In genomic region chr17:44919885-44920564, GRCh38 we compare ENCODE assay signal across 1 cellular context.
TF ChIP-seq lines count a peak whose summit lies in the region.

No MANE protein-coding gene starts in this region.

TF ChIP-seq in HepG2, 621 proteins besides CTCF, POLR2A, EP300 and RAD21 (continued from another document):
- TF ChIP-seq PCBP1 (IDR thresholded peaks at IDR 0.05; ENCODE audit: borderline replicate concordance, low read depth, low read length) (no peak), MNT (IDR thresholded peaks at IDR 0.05) (no peak), PAF1 (CRISPR knock-in tag; IDR thresholded peaks at IDR 0.05) (no peak), SALL1 (CRISPR knock-in tag; IDR thresholded peaks at IDR 0.05) (peak; percentile 53; the same call in 1 of the 2 replicates), TFDP1 (CRISPR knock-in tag; IDR thresholded peaks at IDR 0.05; ENCODE audit: borderline replicate concordance) (no peak), ATF7 (IDR thresholded peaks at IDR 0.05) (no peak), ATF7 (CRISPR knock-in tag; IDR thresholded peaks at IDR 0.05) (no peak), ZIK1 (CRISPR knock-in tag; IDR thresholded peaks at IDR 0.05; ENCODE audit: borderline replicate concordance, low read depth) (no peak), MAF1 (CRISPR knock-in tag; IDR thresholded peaks at IDR 0.05; ENCODE audit: borderline replicate concordance) (no peak), FOXC1 (CRISPR knock-in tag; IDR thresholded peaks at IDR 0.05; ENCODE audit: borderline replicate concordance) (0 out of 2 replicates have a peak, but pooled peaks have one; percentile 53), KLF15 (CRISPR knock-in tag; IDR thresholded peaks at IDR 0.05; ENCODE audit: borderline replicate concordance) (no peak), ZNF24 (IDR thresholded peaks at IDR 0.05) (no peak), HOXA5 (CRISPR knock-in tag; IDR thresholded peaks at IDR 0.05) (no peak), ZNF746 (CRISPR knock-in tag; IDR thresholded peaks at IDR 0.05) (no peak), ISL2 (CRISPR knock-in tag; IDR thresholded peaks at IDR 0.05) (no peak), AFF4 (CRISPR knock-in tag; IDR thresholded peaks at IDR 0.05) (no peak), ZNF260 (CRISPR knock-in tag; IDR thresholded peaks at IDR 0.05; ENCODE audit: borderline replicate concordance, low read depth) (no peak)
- TF ChIP-seq, protein P1, sequence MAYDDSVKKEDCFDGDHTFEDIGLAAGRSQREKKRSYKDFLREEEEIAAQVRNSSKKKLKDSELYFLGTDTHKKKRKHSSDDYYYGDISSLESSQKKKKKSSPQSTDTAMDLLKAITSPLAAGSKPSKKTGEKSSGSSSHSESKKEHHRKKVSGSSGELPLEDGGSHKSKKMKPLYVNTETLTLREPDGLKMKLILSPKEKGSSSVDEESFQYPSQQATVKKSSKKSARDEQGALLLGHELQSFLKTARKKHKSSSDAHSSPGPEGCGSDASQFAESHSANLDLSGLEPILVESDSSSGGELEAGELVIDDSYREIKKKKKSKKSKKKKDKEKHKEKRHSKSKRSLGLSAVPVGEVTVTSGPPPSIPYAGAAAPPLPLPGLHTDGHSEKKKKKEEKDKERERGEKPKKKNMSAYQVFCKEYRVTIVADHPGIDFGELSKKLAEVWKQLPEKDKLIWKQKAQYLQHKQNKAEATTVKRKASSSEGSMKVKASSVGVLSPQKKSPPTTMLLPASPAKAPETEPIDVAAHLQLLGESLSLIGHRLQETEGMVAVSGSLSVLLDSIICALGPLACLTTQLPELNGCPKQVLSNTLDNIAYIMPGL (CRISPR knock-in tag; IDR thresholded peaks at IDR 0.05; ENCODE audit: borderline replicate concordance in 1 of 2, low read depth in 1 of 2) = peak; percentile 49 to 71; a peak in 2 of 4 replicates
- TF ChIP-seq, protein P2, sequence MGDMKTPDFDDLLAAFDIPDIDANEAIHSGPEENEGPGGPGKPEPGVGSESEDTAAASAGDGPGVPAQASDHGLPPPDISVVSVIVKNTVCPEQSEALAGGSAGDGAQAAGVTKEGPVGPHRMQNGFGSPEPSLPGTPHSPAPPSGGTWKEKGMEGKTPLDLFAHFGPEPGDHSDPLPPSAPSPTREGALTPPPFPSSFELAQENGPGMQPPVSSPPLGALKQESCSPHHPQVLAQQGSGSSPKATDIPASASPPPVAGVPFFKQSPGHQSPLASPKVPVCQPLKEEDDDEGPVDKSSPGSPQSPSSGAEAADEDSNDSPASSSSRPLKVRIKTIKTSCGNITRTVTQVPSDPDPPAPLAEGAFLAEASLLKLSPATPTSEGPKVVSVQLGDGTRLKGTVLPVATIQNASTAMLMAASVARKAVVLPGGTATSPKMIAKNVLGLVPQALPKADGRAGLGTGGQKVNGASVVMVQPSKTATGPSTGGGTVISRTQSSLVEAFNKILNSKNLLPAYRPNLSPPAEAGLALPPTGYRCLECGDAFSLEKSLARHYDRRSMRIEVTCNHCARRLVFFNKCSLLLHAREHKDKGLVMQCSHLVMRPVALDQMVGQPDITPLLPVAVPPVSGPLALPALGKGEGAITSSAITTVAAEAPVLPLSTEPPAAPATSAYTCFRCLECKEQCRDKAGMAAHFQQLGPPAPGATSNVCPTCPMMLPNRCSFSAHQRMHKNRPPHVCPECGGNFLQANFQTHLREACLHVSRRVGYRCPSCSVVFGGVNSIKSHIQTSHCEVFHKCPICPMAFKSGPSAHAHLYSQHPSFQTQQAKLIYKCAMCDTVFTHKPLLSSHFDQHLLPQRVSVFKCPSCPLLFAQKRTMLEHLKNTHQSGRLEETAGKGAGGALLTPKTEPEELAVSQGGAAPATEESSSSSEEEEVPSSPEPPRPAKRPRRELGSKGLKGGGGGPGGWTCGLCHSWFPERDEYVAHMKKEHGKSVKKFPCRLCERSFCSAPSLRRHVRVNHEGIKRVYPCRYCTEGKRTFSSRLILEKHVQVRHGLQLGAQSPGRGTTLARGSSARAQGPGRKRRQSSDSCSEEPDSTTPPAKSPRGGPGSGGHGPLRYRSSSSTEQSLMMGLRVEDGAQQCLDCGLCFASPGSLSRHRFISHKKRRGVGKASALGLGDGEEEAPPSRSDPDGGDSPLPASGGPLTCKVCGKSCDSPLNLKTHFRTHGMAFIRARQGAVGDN (CRISPR knock-in tag; IDR thresholded peaks at IDR 0.05) = peak; percentile 49
- TF ChIP-seq, protein P3, sequence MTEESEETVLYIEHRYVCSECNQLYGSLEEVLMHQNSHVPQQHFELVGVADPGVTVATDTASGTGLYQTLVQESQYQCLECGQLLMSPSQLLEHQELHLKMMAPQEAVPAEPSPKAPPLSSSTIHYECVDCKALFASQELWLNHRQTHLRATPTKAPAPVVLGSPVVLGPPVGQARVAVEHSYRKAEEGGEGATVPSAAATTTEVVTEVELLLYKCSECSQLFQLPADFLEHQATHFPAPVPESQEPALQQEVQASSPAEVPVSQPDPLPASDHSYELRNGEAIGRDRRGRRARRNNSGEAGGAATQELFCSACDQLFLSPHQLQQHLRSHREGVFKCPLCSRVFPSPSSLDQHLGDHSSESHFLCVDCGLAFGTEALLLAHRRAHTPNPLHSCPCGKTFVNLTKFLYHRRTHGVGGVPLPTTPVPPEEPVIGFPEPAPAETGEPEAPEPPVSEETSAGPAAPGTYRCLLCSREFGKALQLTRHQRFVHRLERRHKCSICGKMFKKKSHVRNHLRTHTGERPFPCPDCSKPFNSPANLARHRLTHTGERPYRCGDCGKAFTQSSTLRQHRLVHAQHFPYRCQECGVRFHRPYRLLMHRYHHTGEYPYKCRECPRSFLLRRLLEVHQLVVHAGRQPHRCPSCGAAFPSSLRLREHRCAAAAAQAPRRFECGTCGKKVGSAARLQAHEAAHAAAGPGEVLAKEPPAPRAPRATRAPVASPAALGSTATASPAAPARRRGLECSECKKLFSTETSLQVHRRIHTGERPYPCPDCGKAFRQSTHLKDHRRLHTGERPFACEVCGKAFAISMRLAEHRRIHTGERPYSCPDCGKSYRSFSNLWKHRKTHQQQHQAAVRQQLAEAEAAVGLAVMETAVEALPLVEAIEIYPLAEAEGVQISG (CRISPR knock-in tag; IDR thresholded peaks at IDR 0.05) = peak; percentile 33; the same call in 1 of the 2 replicates
- TF ChIP-seq, protein P4, sequence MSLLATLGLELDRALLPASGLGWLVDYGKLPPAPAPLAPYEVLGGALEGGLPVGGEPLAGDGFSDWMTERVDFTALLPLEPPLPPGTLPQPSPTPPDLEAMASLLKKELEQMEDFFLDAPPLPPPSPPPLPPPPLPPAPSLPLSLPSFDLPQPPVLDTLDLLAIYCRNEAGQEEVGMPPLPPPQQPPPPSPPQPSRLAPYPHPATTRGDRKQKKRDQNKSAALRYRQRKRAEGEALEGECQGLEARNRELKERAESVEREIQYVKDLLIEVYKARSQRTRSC (CRISPR knock-in tag; IDR thresholded peaks at IDR 0.05; ENCODE audit: low read depth) = no peak
